Comparison of ENCODE assay signal across 8 cellular contexts in genomic region chr19:662962-663681, GRCh38. TPM values are rescaled to one million over a fixed set of nuclear protein-coding genes. Genes with fewer than 3 reads are reported as not detected.
DNase-seq lines count a peak whose midpoint lies in the region; ATAC-seq and TF ChIP-seq lines count a peak whose summit lies in the region.

Gene RNF126, minus strand, starts transcription at chr19:663214. Its CDS starts 93 bp downstream, at chr19:663121.

- H3K4me3 ChIP-seq in body of pancreas (peak within 1 kb of the TSS; percentile 95 to 98), iPS DF 6.9 (ENCODE audit: low read length) (peak within 1 kb of the TSS; percentile 93), gastrocnemius medialis (peak within 1 kb of the TSS; percentile 88 to 97 (median 91))

- H3K27me3 ChIP-seq in body of pancreas: no peaks in the 10 kb centered on the region
- no peaks in the 10 kb centered on the region for H3K27me3 ChIP-seq in iPS DF 6.9 (ENCODE audit: control insufficient read depth, insufficient read depth, low read length)
- no peaks in the 10 kb centered on the region for H3K27me3 ChIP-seq in gastrocnemius medialis

- in situ Hi-C loops in gastrocnemius medialis (cut with MboI; ENCODE audit: low sequenced_read_pairs in 4 of 4): loop anchor here in 1 of 4 donors (10.0 kb wide), 1 partner anchor 72 kb away; no protein-coding TSS in a partner anchor

- WGBS in body of pancreas, 2 donors: 0 to 1% methylated on average over 14 to 70 of the region's 97 CpGs
- WGBS in iPS DF 6.9 (ENCODE audit: insufficient coverage, insufficient read length): no CpG with 5 or more reads among the region's 97 CpGs

- ATAC-seq in GM18502 (IDR thresholded peaks at IDR 0.05; ENCODE audit: poor library complexity, unreplicated experiment): peak; percentile 58
- ATAC-seq in HG03025 (IDR thresholded peaks at IDR 0.05; ENCODE audit: low FRiP score, unreplicated experiment): peak; percentile 50
- peak; percentile 85 for ATAC-seq in body of pancreas
- ATAC-seq in gastrocnemius medialis: peak; percentile 83 to 89
- no peak for ATAC-seq in GM18870 (IDR thresholded peaks at IDR 0.05; ENCODE audit: unreplicated experiment)

- DNase-seq in NCI-H2107 treated with DMSO at 0.1 percent for 48 hours (lab: John Stamatoyannopoulos, UW; ENCODE audit: unreplicated experiment): peak; percentile 76
- DNase-seq in UCSD-AML1 (lab: John Stamatoyannopoulos, UW; ENCODE audit: unreplicated experiment): peak; percentile 95
- peak; percentile 92 to 95 (median 94) for DNase-seq in body of pancreas
- peak; percentile 63 for DNase-seq in iPS DF 6.9 (ENCODE audit: low read depth, low spot score)
- peak; percentile 83 to 92 for DNase-seq in gastrocnemius medialis

- H3K9me3 ChIP-seq in body of pancreas: no peaks in the 10 kb centered on the region
- no peaks in the 10 kb centered on the region for H3K9me3 ChIP-seq in iPS DF 6.9 (ENCODE audit: control insufficient read depth, insufficient read depth, low read length)
- no peaks in the 10 kb centered on the region for H3K9me3 ChIP-seq in gastrocnemius medialis

- no peaks in the 10 kb centered on the region for H3K36me3 ChIP-seq in body of pancreas (replicated peaks in 1 of 2; ENCODE audit: insufficient read depth in 1 of 2, low read depth in 2 of 2)
- no peaks in the 10 kb centered on the region; the same call in 1 of the 2 replicates for H3K36me3 ChIP-seq in iPS DF 6.9 (ENCODE audit: control insufficient read depth, insufficient read depth, low read length)
- H3K36me3 ChIP-seq in gastrocnemius medialis: no peaks in the 10 kb centered on the region

- intact Hi-C loops in body of pancreas (cut with DNase I): no loop called here
- intact Hi-C loops in gastrocnemius medialis (cut with DNase I; ENCODE audit: low total_unique reads): loop anchor here (1.0 to 10.0 kb wide), 5 partner anchors 17 to 262 kb away; partner anchors contain the start of genes ARID3A, BSG, POLRMT and PTBP1

- H3K4me1 ChIP-seq in body of pancreas (peaks cover 60% of the 10 kb centered on the region), iPS DF 6.9 (ENCODE audit: control insufficient read depth, insufficient read depth, low read length) (0 out of 2 replicates have a peak, but pooled peaks cover 2% of the 10 kb centered on the region), gastrocnemius medialis (peaks cover 28 to 59% of the 10 kb centered on the region in 2 donors)

- H3K27ac ChIP-seq in body of pancreas (peak within 1 kb of the TSS; percentile 87 to 93 (median 89)), iPS DF 6.9 (ENCODE audit: low read length) (no peak within 1 kb of the TSS), gastrocnemius medialis (peak within 1 kb of the TSS; percentile 93 to 100 (median 96))

- peak; percentile 20 to 75 (median 65) for TF ChIP-seq POLR2A in body of pancreas (IDR thresholded peaks at IDR 0.05)
- TF ChIP-seq POLR2A in gastrocnemius medialis (IDR thresholded peaks at IDR 0.05): peak; percentile 83 to 90

- peak in 1 of 7 experiments; percentile 6 for TF ChIP-seq CTCF in body of pancreas (IDR thresholded peaks at IDR 0.05)
- TF ChIP-seq CTCF in gastrocnemius medialis (IDR thresholded peaks at IDR 0.05 in 4 of 5, conservative IDR thresholded peaks at IDR 0.05 in 1 of 5): peak in 1 of 5 experiments; percentile 14

RNA-seq across cellular contexts. Expression of gene RNF126, which starts in this region (rescaled TPM):
- 10 to 100 TPM; 23.3 to 45.8 TPM for total RNA-seq in body of pancreas
- 100 to 1,000 TPM in 3 of 4 donors, 10 to 100 TPM in 1; 72.3 to 148 (median 129) TPM for total RNA-seq in gastrocnemius medialis
